ENCODE assay signal across 27 cellular contexts in genomic region chr3:194251461-194251860, GRCh38.
"Had no signal": no experiment of that assay in that cellular context is flagged by ENCODE, and none has a peak within 500 bp of the region (broad histone marks: within the 10 kb centered on the region; RNA-seq: fewer than 3 reads in every experiment).

No MANE protein-coding gene starts in this region.

- H3K27me3 Mint-ChIP-seq: activated naive CD8-positive, alpha-beta T cell treated with anti-CD3 and anti-CD28 coated beads for 36 hours had no signal

- H3K4me3 Mint-ChIP-seq: activated CD4-positive, alpha-beta memory T cell treated with anti-CD3 and anti-CD28 coated beads for 36 hours; activated naive CD4-positive, alpha-beta T cell treated with anti-CD3 and anti-CD28 coated beads for 36 hours; activated naive CD8-positive, alpha-beta T cell treated with anti-CD3 and anti-CD28 coated beads for 36 hours; activated T-helper 1 cell treated with anti-CD3 and anti-CD28 coated beads, Interleukin-12 subunit alpha, Interleukin-12 subunit beta, Interleukin-2, Interleukin-4 antibody, amounts not matched to agents 30 ng/mL and 10 ng/mL and 1 ng/mL, durations not matched to agents 14 hours and 24 hours and 36 hours; stimulated activated effector memory CD8-positive, alpha-beta T cell treated with anti-CD3 and anti-CD28 coated beads, Interleukin-12 subunit alpha, Interleukin-12 subunit beta, amount 100 ng/mL, for 72 hours; stimulated activated naive CD8-positive, alpha-beta T cell treated with anti-CD3 and anti-CD28 coated beads, Interleukin-15, Interleukin-2, amounts not matched to agents 100 ng/mL and 50 ng/mL, for 24 hours; T-helper 17 cell had no signal

- ATAC-seq: activated CD4-positive, CD25-positive, alpha-beta regulatory T cell treated with anti-CD3 and anti-CD28 coated beads, Interleukin-2, amount 50 U/mL, for 24 hours; stimulated activated effector memory CD8-positive, alpha-beta T cell treated with anti-CD3 and anti-CD28 coated beads, Interleukin-12 subunit alpha, Interleukin-12 subunit beta, amount 100 ng/mL, for 72 hours; T-helper 17 cell had no signal

- H3K36me3 Mint-ChIP-seq: activated CD4-positive, alpha-beta memory T cell treated with anti-CD3 and anti-CD28 coated beads for 36 hours; activated naive CD8-positive, alpha-beta T cell treated with anti-CD3 and anti-CD28 coated beads for 36 hours; stimulated activated effector memory CD8-positive, alpha-beta T cell treated with anti-CD3 and anti-CD28 coated beads, Interleukin-12 subunit alpha, Interleukin-12 subunit beta, amount 100 ng/mL, for 72 hours had no signal

- H3K27ac ChIP-seq: ascending aorta, brain microvascular endothelial cell, pancreas, psoas muscle, thoracic aorta, upper lobe of left lung, vagina, WERI-Rb-1 had no signal

- H3K9me3 Mint-ChIP-seq: activated CD4-positive, alpha-beta memory T cell treated with anti-CD3 and anti-CD28 coated beads for 36 hours; activated naive CD4-positive, alpha-beta T cell treated with anti-CD3 and anti-CD28 coated beads for 36 hours; activated naive CD8-positive, alpha-beta T cell treated with anti-CD3 and anti-CD28 coated beads for 36 hours; activated T-helper 1 cell treated with anti-CD3 and anti-CD28 coated beads, Interleukin-12 subunit alpha, Interleukin-12 subunit beta, Interleukin-2, Interleukin-4 antibody, amounts not matched to agents 30 ng/mL and 10 ng/mL and 1 ng/mL, durations not matched to agents 14 hours and 24 hours and 36 hours; nephron progenitor cell; stimulated activated effector memory CD8-positive, alpha-beta T cell treated with anti-CD3 and anti-CD28 coated beads, Interleukin-12 subunit alpha, Interleukin-12 subunit beta, amount 100 ng/mL, for 72 hours; stimulated activated naive CD8-positive, alpha-beta T cell treated with anti-CD3 and anti-CD28 coated beads, Interleukin-15, Interleukin-2, amounts not matched to agents 100 ng/mL and 50 ng/mL, for 24 hours had no signal

- H3K4me1 ChIP-seq: ascending aorta had no signal

- H3K9me3 ChIP-seq: ascending aorta, pancreas, psoas muscle, sigmoid colon, thoracic aorta, upper lobe of left lung, vagina had no signal

- H3K36me3 ChIP-seq: ascending aorta, brain microvascular endothelial cell, pancreas, sigmoid colon, thoracic aorta, upper lobe of left lung, vagina, WERI-Rb-1 had no signal

- H3K27ac Mint-ChIP-seq: activated CD4-positive, alpha-beta memory T cell treated with anti-CD3 and anti-CD28 coated beads for 36 hours; activated naive CD4-positive, alpha-beta T cell treated with anti-CD3 and anti-CD28 coated beads for 36 hours; activated naive CD8-positive, alpha-beta T cell treated with anti-CD3 and anti-CD28 coated beads for 36 hours; activated T-helper 1 cell treated with anti-CD3 and anti-CD28 coated beads, Interleukin-12 subunit alpha, Interleukin-12 subunit beta, Interleukin-2, Interleukin-4 antibody, amounts not matched to agents 30 ng/mL and 10 ng/mL and 1 ng/mL, durations not matched to agents 14 hours and 24 hours and 36 hours; nephron progenitor cell; stimulated activated effector memory CD8-positive, alpha-beta T cell treated with anti-CD3 and anti-CD28 coated beads, Interleukin-12 subunit alpha, Interleukin-12 subunit beta, amount 100 ng/mL, for 72 hours; stimulated activated naive CD8-positive, alpha-beta T cell treated with anti-CD3 and anti-CD28 coated beads, Interleukin-15, Interleukin-2, amounts not matched to agents 100 ng/mL and 50 ng/mL, for 24 hours; T-helper 17 cell had no signal

- H3K4me3 ChIP-seq: ascending aorta, pancreas, psoas muscle, thoracic aorta, upper lobe of left lung had no signal

- DNase-seq: activated CD4-positive, alpha-beta memory T cell treated with anti-CD3 and anti-CD28 coated beads for 36 hours; activated CD4-positive, alpha-beta T cell treated with anti-CD3 and anti-CD28 coated beads for 48 hours; activated effector memory CD4-positive, alpha-beta T cell treated with anti-CD3 and anti-CD28 coated beads, Interleukin-2, amount 50 U/mL, for 16 hours; activated naive CD4-positive, alpha-beta T cell treated with anti-CD3 and anti-CD28 coated beads for 36 hours; activated naive CD8-positive, alpha-beta T cell treated with anti-CD3 and anti-CD28 coated beads for 36 hours; brain microvascular endothelial cell; cortex of kidney; foreskin melanocyte; left ventricle myocardium superior; nephron progenitor cell; nucleus accumbens; pancreas; psoas muscle; sigmoid colon; small intestine; stimulated activated CD4-positive, alpha-beta T cell treated with anti-CD3 and anti-CD28 coated beads, Interleukin-4, amount 100 ng/mL, for 24 hours; T-helper 17 cell; T1000; WERI-Rb-1 had no signal

- H3K27me3 ChIP-seq: ascending aorta, pancreas, sigmoid colon, upper lobe of left lung, vagina had no signal
